ENCODE assay signal across 11 cellular contexts in the genomic region with DNA sequence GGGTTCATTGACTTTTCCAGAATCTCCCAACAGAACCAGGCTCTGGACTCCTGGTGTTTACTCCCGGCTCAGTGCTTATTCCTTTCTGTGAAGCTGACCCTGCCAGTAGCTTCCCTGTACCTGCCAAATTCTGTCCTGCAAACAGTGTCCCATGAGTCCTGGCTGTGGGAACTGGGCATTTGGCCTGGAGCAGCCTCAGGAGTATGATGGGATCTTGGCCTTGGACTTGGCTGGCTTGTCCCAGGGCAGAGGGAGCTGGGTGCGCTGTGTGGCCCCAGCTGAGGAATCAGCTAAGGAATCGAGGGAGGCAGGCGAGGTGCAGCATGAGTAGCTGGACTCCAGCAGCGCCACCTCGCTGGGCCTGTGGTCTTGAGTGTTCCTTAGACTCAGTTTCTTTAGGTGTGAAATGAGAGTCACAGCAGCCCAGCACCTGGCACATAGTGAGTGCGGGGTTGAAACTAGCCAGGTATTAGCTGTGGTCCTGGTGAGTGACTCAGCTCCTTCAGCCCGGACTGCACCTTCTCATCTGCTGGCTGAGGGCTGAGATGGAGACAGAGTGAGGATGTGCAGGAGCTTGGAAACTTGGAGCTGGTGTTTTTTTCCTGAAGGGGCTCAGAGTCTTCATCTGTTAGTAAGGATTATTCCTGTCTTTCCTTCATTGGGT. TPM values are rescaled to one million over a fixed set of nuclear protein-coding genes. Genes with fewer than 3 reads are reported as not detected.
DNase-seq lines count a peak whose midpoint lies in the region; ATAC-seq, FAIRE-seq and TF ChIP-seq lines count a peak whose summit lies in the region.
"Had no signal": no experiment of that assay in that cellular context is flagged by ENCODE, and none has a peak within 500 bp of the region (broad histone marks: within the 10 kb centered on the region; RNA-seq: fewer than 3 reads in every experiment).

No MANE protein-coding gene starts in this region.

- no peak for DNase-seq in A673 (ENCODE audit: low spot score)
- peak; percentile 41 for DNase-seq in HPDE6-E6E7 (ENCODE audit: extremely low spot score)
- peak; percentile 48 for DNase-seq in bronchial epithelial cell (ENCODE audit: low read depth)
- DNase-seq in medulla oblongata (ENCODE audit: extremely low spot score), result peak; percentile 76
- no peak for DNase-seq in glutamatergic neuron
- DNase-seq in DMS153 (lab: John Stamatoyannopoulos, UW), result no peak
- DNase-seq in T1000 (lab: John Stamatoyannopoulos, UW), result no peak
- DNase-seq: activated CD4-positive, alpha-beta T cell treated with anti-CD3 and anti-CD28 coated beads, Interleukin-2, amount 50 U/mL, for 48 hours; NCI-H187 treated with DMSO at 0.1 percent for 48 hours had no signal

- no TSS peak for BruUV-seq in A673 (replicated peaks; lab: Mats Ljungman, UMichigan)

- H3K4me3 Mint-ChIP-seq in glutamatergic neuron (ENCODE audit: unreplicated experiment), result no peak overlapping the region

- no peaks in the 10 kb centered on the region for H3K36me3 Mint-ChIP-seq in glutamatergic neuron (ENCODE audit: unreplicated experiment)

- no peak for FAIRE-seq in bronchial epithelial cell (lab: Jason Lieb, UNC)
- FAIRE-seq: colon had no signal

- TF ChIP-seq CTCF in A673 (conservative IDR thresholded peaks at IDR 0.05; ENCODE audit: low read depth, low read length) (no peak), bronchial epithelial cell (IDR thresholded peaks at IDR 0.05; ENCODE audit: insufficient read depth, low read length, severe bottlenecking) (no peak), glutamatergic neuron (IDR thresholded peaks at IDR 0.05; ENCODE audit: partially characterized antibody, unreplicated experiment) (no peak)

- intact Hi-C loops in A673 (cut with micrococcal nuclease; ENCODE audit: unreplicated experiment), result no loop called here

- H3K36me3 ChIP-seq in A673 (ENCODE audit: insufficient read depth, low read length, poor library complexity, severe bottlenecking) (peaks cover 39% of the 10 kb centered on the region), bronchial epithelial cell (ENCODE audit: control insufficient read depth, insufficient read depth, low read length) (peaks cover 19% of the 10 kb centered on the region)

- peaks cover 3% of the 10 kb centered on the region for H3K27me3 Mint-ChIP-seq in glutamatergic neuron (ENCODE audit: unreplicated experiment)

- H3K4me3 ChIP-seq in A673 (ENCODE audit: low read depth, low read length, poor library complexity, severe bottlenecking) (no peak overlapping the region), bronchial epithelial cell (ENCODE audit: low read depth, low read length) (no peak overlapping the region)

- no peaks in the 10 kb centered on the region for H3K27me3 ChIP-seq in A673 (replicated peaks; ENCODE audit: insufficient read depth, low read depth, low read length, poor library complexity)
- H3K27me3 ChIP-seq in bronchial epithelial cell (ENCODE audit: control insufficient read depth, insufficient read depth, low read length), result no peaks in the 10 kb centered on the region

- POLR2A ChIA-PET in A673 (lab: Charles Lee; ENCODE audit: low non-redundant PET), result interaction anchor here (0.6 kb wide), 1 partner anchor 29 kb away, joined by 5 read pairs; no protein-coding TSS in a partner anchor

- no peak for TF ChIP-seq POLR2A in GM18505 (IDR thresholded peaks at IDR 0.05; ENCODE audit: borderline replicate concordance, extremely low read depth, insufficient read depth, insufficient read length)

- H3K4me1 Mint-ChIP-seq in glutamatergic neuron (ENCODE audit: low read depth, unreplicated experiment), result peaks cover 4% of the 10 kb centered on the region

- peak overlapping the region; percentile 57 for H3K27ac ChIP-seq in A673 (ENCODE audit: low read depth, low read length, poor library complexity, severe bottlenecking)

- CTCF ChIA-PET in A673 (lab: Charles Lee), result no interaction called here

- no peak overlapping the region for H3K27ac Mint-ChIP-seq in glutamatergic neuron (ENCODE audit: unreplicated experiment)

- H3K9me3 ChIP-seq in A673 (ENCODE audit: low read depth, low read length, poor library complexity, severe bottlenecking), result no peaks in the 10 kb centered on the region

- no peak for ATAC-seq in GM18505 (IDR thresholded peaks at IDR 0.05; ENCODE audit: unreplicated experiment)

- H3K9me3 Mint-ChIP-seq in glutamatergic neuron (ENCODE audit: unreplicated experiment), result no peaks in the 10 kb centered on the region

- H3K4me1 ChIP-seq in A673 (ENCODE audit: insufficient read depth, low read length, poor library complexity, severe bottlenecking), result no peaks in the 10 kb centered on the region

RNA-seq across cellular contexts. Expression of a gene that starts 10.4 kb away (rescaled TPM):
- total RNA-seq in A673 (2021) (104 and 109 TPM in 2 replicates), bronchial epithelial cell (12.5 and 19.2 TPM in 2 replicates), glutamatergic neuron (ENCODE audit: unreplicated experiment) (127 TPM)

RNA-seq across cellular contexts. Expression of a gene that starts 27.1 kb away (rescaled TPM):
- total RNA-seq in A673 (2021) (2.9 and 3.0 TPM in 2 replicates), bronchial epithelial cell (under 0.01 and 0.51 TPM in 2 replicates), glutamatergic neuron (ENCODE audit: unreplicated experiment) (6.3 TPM)

RNA-seq across cellular contexts. Expression of a gene that starts 29.9 kb away (rescaled TPM):
- total RNA-seq in A673 (2021) (34.0 and 34.5 TPM in 2 replicates), bronchial epithelial cell (21.3 and 23.2 TPM in 2 replicates), glutamatergic neuron (ENCODE audit: unreplicated experiment) (49.1 TPM)

RNA-seq across cellular contexts. Expression of a gene that starts 43.8 kb away (rescaled TPM):
- total RNA-seq in A673 (2021), result 33.6 and 34.0 TPM in 2 replicates
- 19.2 and 19.5 TPM in 2 replicates for total RNA-seq in bronchial epithelial cell
- 49.5 TPM for total RNA-seq in glutamatergic neuron (ENCODE audit: unreplicated experiment)

RNA-seq across cellular contexts. Expression of a gene that starts 47.9 kb away (rescaled TPM):
- total RNA-seq in A673 (2021), result 11.9 and 13.1 TPM in 2 replicates
- total RNA-seq in bronchial epithelial cell, result 2.1 and 3.7 TPM in 2 replicates
- 1.2 TPM for total RNA-seq in glutamatergic neuron (ENCODE audit: unreplicated experiment)

Comparison
In these comparisons a context has a peak if more than half of its experiments do, and no peak if none do; other contexts are left out.
1. DNase-seq: peak in HPDE6-E6E7 (single experiment), bronchial epithelial cell (single experiment) and medulla oblongata (single experiment); none in A673 (single experiment), glutamatergic neuron (single experiment), DMS153 (single experiment) and T1000 (single experiment).